ENCODE assay signal across 11 cellular contexts in genomic region chr22:49768961-49769690, GRCh38. TPM values are rescaled to one million over a fixed set of nuclear protein-coding genes. Genes with fewer than 3 reads are reported as not detected.
DNase-seq lines count a peak whose midpoint lies in the region; ATAC-seq and TF ChIP-seq lines count a peak whose summit lies in the region.
"Had no signal": no experiment of that assay in that cellular context is flagged by ENCODE, and none has a peak within 500 bp of the region (broad histone marks: within the 10 kb centered on the region; RNA-seq: fewer than 3 reads in every experiment).

No MANE protein-coding gene starts in this region.

- no peak overlapping the region for H3K56ac ChIP-seq in IMR-90 (ENCODE audit: extremely low read depth, insufficient read depth, low read length)

- H3K4me2 ChIP-seq in IMR-90 (ENCODE audit: low read depth, low read length), result no peak overlapping the region

- no peak overlapping the region for H2BK20ac ChIP-seq in IMR-90 (ENCODE audit: low read depth, low read length)

- H3K4me3 ChIP-seq in IMR-90 (ENCODE audit: insufficient read depth, low read depth, low read length), result no peak overlapping the region
- no peak overlapping the region for H3K4me3 ChIP-seq in left ventricle myocardium inferior

- CTCF ChIA-PET in IMR-90 (lab: Yijun Ruan, JAX), result no interaction called here

- H3K36me3 ChIP-seq in IMR-90 (ENCODE audit: control insufficient read depth, insufficient read depth, low read length) (peaks cover 15% of the 10 kb centered on the region), left ventricle myocardium inferior (peaks cover 23% of the 10 kb centered on the region)

- H4K91ac ChIP-seq in IMR-90 (ENCODE audit: insufficient read depth, low read depth, low read length), result no peak overlapping the region; the same call in 1 of the 2 replicates

- H3K27me3 ChIP-seq in IMR-90 (ENCODE audit: control insufficient read depth, insufficient read depth, low read length) (no peaks in the 10 kb centered on the region), left ventricle myocardium inferior (ENCODE audit: low read depth) (no peaks in the 10 kb centered on the region)

- H3K9me3 ChIP-seq in IMR-90 (ENCODE audit: control insufficient read depth, insufficient read depth, low read length), result peaks cover 2% of the 10 kb centered on the region; the same call in 1 of the 2 replicates
- H3K9me3 ChIP-seq in left ventricle myocardium inferior (replicated peaks), result peaks cover 30% of the 10 kb centered on the region

- TF ChIP-seq CTCF in IMR-90 (conservative IDR thresholded peaks at IDR 0.05; ENCODE audit: low read depth, low read length), result no peak
- no peak for TF ChIP-seq CTCF in left ventricle myocardium inferior (IDR thresholded peaks at IDR 0.05; ENCODE audit: borderline replicate concordance)

- H2BK5ac ChIP-seq in IMR-90 (ENCODE audit: low read depth, low read length, poor library complexity, severe bottlenecking), result no peak overlapping the region

- no TSS peak for BruUV-seq in IMR-90 (replicated peaks; lab: Mats Ljungman, UMichigan)

- H3K79me1 ChIP-seq in IMR-90 (ENCODE audit: low read depth in 1 of 2, low read length in 2 of 2), result no peaks in the 10 kb centered on the region

- H3K4me1 ChIP-seq in IMR-90 (ENCODE audit: control insufficient read depth, insufficient read depth, low read length), result peaks cover 11% of the 10 kb centered on the region
- peaks cover 9% of the 10 kb centered on the region for H3K4me1 ChIP-seq in left ventricle myocardium inferior

- H3K23ac ChIP-seq in IMR-90 (ENCODE audit: low read depth, low read length), result no peak overlapping the region

- no peak overlapping the region for H2BK120ac ChIP-seq in IMR-90 (ENCODE audit: low read depth, low read length)

- no peak overlapping the region; the same call in 1 of the 2 replicates for H3K18ac ChIP-seq in IMR-90 (ENCODE audit: low read depth, low read length)

- H4K5ac ChIP-seq in IMR-90 (ENCODE audit: low read depth, low read length), result no peak overlapping the region; the same call in 1 of the 2 replicates

- DNase-seq in IMR-90 (peak; percentile 61), astrocyte of the hippocampus (ENCODE audit: low read depth, low spot score) (peak; percentile 48), left ventricle myocardium inferior (peak; percentile 27), putamen (ENCODE audit: low spot score) (peak; percentile 23), NCI-H2196 treated with DMSO at 0.1 percent for 48 hours (lab: John Stamatoyannopoulos, UW; ENCODE audit: unreplicated experiment) (no peak), AML-193 (lab: John Stamatoyannopoulos, UW) (no peak)
- DNase-seq in activated CD4-positive, alpha-beta T cell treated with anti-CD3 and anti-CD28 coated beads for 4 hours, result no peak
- DNase-seq: effector CD8-positive, alpha-beta T cell; NCI-H2029 treated with DMSO at 0.1 percent for 48 hours had no signal

- peak overlapping the region; percentile 40; the same call in 1 of the 2 replicates for H3K27ac ChIP-seq in IMR-90 (ENCODE audit: insufficient read depth, low read length)
- H3K27ac ChIP-seq in left ventricle myocardium inferior (replicated peaks), result no peak overlapping the region
- H3K27ac ChIP-seq: RWPE1 had no signal

- H3K9ac ChIP-seq in IMR-90 (ENCODE audit: low read depth, low read length), result no peak overlapping the region

- H2AFZ ChIP-seq in IMR-90 (replicated peaks; ENCODE audit: low read length, poor library complexity), result peak overlapping the region; percentile 59

- peaks cover 5% of the 10 kb centered on the region for H4K20me1 ChIP-seq in IMR-90 (ENCODE audit: insufficient read depth, low read length)

- no peaks in the 10 kb centered on the region for H3K9me1 ChIP-seq in IMR-90 (ENCODE audit: insufficient read depth, low read length)

- H3K14ac ChIP-seq in IMR-90 (replicated peaks; ENCODE audit: low read depth, low read length), result no peak overlapping the region

- no peak overlapping the region for H2BK15ac ChIP-seq in IMR-90 (ENCODE audit: low read depth, low read length)

- peak; percentile 83 for ATAC-seq in IMR-90 (ENCODE audit: low read depth)
- ATAC-seq in HG02840 (IDR thresholded peaks at IDR 0.05; ENCODE audit: low FRiP score, unreplicated experiment), result no peak

- H2AK9ac ChIP-seq in IMR-90 (replicated peaks; ENCODE audit: low read depth, low read length, poor library complexity), result peak overlapping the region; percentile 84

- POLR2A ChIA-PET in IMR-90 (lab: Charles Lee; ENCODE audit: unreplicated experiment), result no interaction called here

- dilution Hi-C loops in IMR-90 (cut with HindIII; ENCODE audit: low sequenced_read_pairs, unreplicated experiment), result no loop called here

- intact Hi-C loops in IMR-90 (cut with micrococcal nuclease), result no loop called here
- intact Hi-C loops in left ventricle myocardium inferior (cut with micrococcal nuclease), result no loop called here

- 43% methylated on average over 5 of the region's 24 CpGs; no CpG with 5 or more reads in 1 of the 2 experiments for WGBS in IMR-90 (ENCODE audit: extremely low coverage in 2 of 2, insufficient read length in 1 of 2), 2 experiments

- in situ Hi-C loops in IMR-90 (cut with MboI; ENCODE audit: low sequenced_read_pairs), result no loop called here

- TF ChIP-seq POLR2A in IMR-90 (IDR thresholded peaks at IDR 0.05; ENCODE audit: low read depth, low read length), result no peak

- no peak overlapping the region for H3K4ac ChIP-seq in IMR-90 (ENCODE audit: low read depth, low read length)

- no peak overlapping the region; the same call in 1 of the 2 replicates for H2AK5ac ChIP-seq in IMR-90 (ENCODE audit: low read depth, low read length)

- H4K8ac ChIP-seq in IMR-90 (ENCODE audit: low read depth in 2 of 2, low read length in 2 of 2), result no peak overlapping the region

- no peak for TF ChIP-seq RAD21 in IMR-90 (IDR thresholded peaks at IDR 0.05; ENCODE audit: low read length)

TF ChIP-seq in IMR-90, 13 proteins besides CTCF, POLR2A, EP300 and RAD21:
- no peak for TF ChIP-seq RFX5 (IDR thresholded peaks at IDR 0.05; ENCODE audit: low read depth, low read length)
- peak; percentile 68; the same call in 1 of the 2 replicates for TF ChIP-seq MXI1 (IDR thresholded peaks at IDR 0.05; ENCODE audit: borderline replicate concordance, low read depth, low read length)

RNA-seq across cellular contexts. Expression of gene BRD1, which starts 58.5 kb away (rescaled TPM):
- total RNA-seq in IMR-90 (2012; rRNA removed) (10.0 and 10.8 TPM in 2 replicates), left ventricle myocardium inferior (14.9 TPM)
- 9.4 and 10.6 TPM in 2 replicates for polyA plus RNA-seq in IMR-90 (2012; rRNA removed)
- polyA plus RNA-seq in IMR-90 (2012; cell fraction: cytosol; rRNA removed), result 8.0 and 8.3 TPM in 2 replicates
- polyA plus RNA-seq in IMR-90 (2012; cell fraction: nucleus; rRNA removed; ENCODE audit: low replicate concordance), result 42.9 and 49.7 TPM in 2 replicates

Comparison
In these comparisons a context has a peak if more than half of its experiments do, and no peak if none do; other contexts are left out.
1. DNase-seq: peak in IMR-90 (single experiment), astrocyte of the hippocampus (single experiment), left ventricle myocardium inferior (single experiment) and putamen (single experiment); none in NCI-H2196 treated with DMSO at 0.1 percent for 48 hours (single experiment), AML-193 (0 of 2) and activated CD4-positive, alpha-beta T cell treated with anti-CD3 and anti-CD28 coated beads for 4 hours (0 of 2).